ENCODE assay signal across 7 cellular contexts in genomic region chr6:159979136-159979874, GRCh38. TPM values are rescaled to one million over a fixed set of nuclear protein-coding genes. Genes with fewer than 3 reads are reported as not detected.
DNase-seq lines count a peak whose midpoint lies in the region; ATAC-seq lines count a peak whose summit lies in the region.

No MANE protein-coding gene starts in this region.

- intact Hi-C loops in activated CD4-positive, alpha-beta memory T cell treated with anti-CD3 and anti-CD28 coated beads for 36 hours (cut with micrococcal nuclease) = loop anchor here (1.0 to 5.0 kb wide), 5 partner anchors 9 to 483 kb away; no protein-coding TSS in a partner anchor

- H3K27ac Mint-ChIP-seq in activated CD4-positive, alpha-beta memory T cell treated with anti-CD3 and anti-CD28 coated beads for 36 hours = peak overlapping the region; percentile 98

- ATAC-seq in GM18858 (IDR thresholded peaks at IDR 0.05; ENCODE audit: unreplicated experiment) = peak; percentile 57
- ATAC-seq in HG02798 (IDR thresholded peaks at IDR 0.05; ENCODE audit: poor library complexity, unreplicated experiment) = peak; percentile 69

- H3K4me1 Mint-ChIP-seq in activated CD4-positive, alpha-beta memory T cell treated with anti-CD3 and anti-CD28 coated beads for 36 hours (ENCODE audit: low read depth) = peaks cover 95% of the 10 kb centered on the region

- no peak overlapping the region for H3K4me3 ChIP-seq in skeletal muscle cell (ENCODE audit: low read depth, low read length)

- peak; percentile 56 for DNase-seq in NCI-H1417 treated with DMSO at 0.1 percent for 48 hours (lab: John Stamatoyannopoulos, UW)
- DNase-seq in activated CD4-positive, alpha-beta memory T cell treated with anti-CD3 and anti-CD28 coated beads for 36 hours = peak; percentile 82
- DNase-seq in epithelial cell of prostate (ENCODE audit: low read depth, low spot score) = no peak
- peak; percentile 48 for DNase-seq in skeletal muscle cell (ENCODE audit: low read depth)
- no peak for DNase-seq in NCI-H524 (lab: John Stamatoyannopoulos, UW)

- H3K27me3 Mint-ChIP-seq in activated CD4-positive, alpha-beta memory T cell treated with anti-CD3 and anti-CD28 coated beads for 36 hours = no peaks in the 10 kb centered on the region

- H3K36me3 Mint-ChIP-seq in activated CD4-positive, alpha-beta memory T cell treated with anti-CD3 and anti-CD28 coated beads for 36 hours = peaks cover 3% of the 10 kb centered on the region

- H3K9me3 Mint-ChIP-seq in activated CD4-positive, alpha-beta memory T cell treated with anti-CD3 and anti-CD28 coated beads for 36 hours = no peaks in the 10 kb centered on the region

- peak overlapping the region; percentile 52 for H3K27ac ChIP-seq in epithelial cell of prostate

- H3K4me3 Mint-ChIP-seq in activated CD4-positive, alpha-beta memory T cell treated with anti-CD3 and anti-CD28 coated beads for 36 hours = peak overlapping the region; percentile 73

- POLR2A ChIA-PET in activated CD4-positive, alpha-beta memory T cell treated with anti-CD3 and anti-CD28 coated beads for 36 hours (lab: Charles Lee) = interaction anchor here (0.9 to 2.2 kb wide), 6 partner anchors 10 to 50 kb away, joined by 3 to 9 read pairs (median 6); partner anchors contain the start of gene IGF2R

- CTCF ChIA-PET in activated CD4-positive, alpha-beta memory T cell treated with anti-CD3 and anti-CD28 coated beads for 36 hours (lab: Charles Lee) = interaction anchor here (1.5 kb wide), 1 partner anchor 109 kb away, joined by 4 read pairs; no protein-coding TSS in a partner anchor

RNA-seq across cellular contexts. Expression of gene IGF2R, which starts 10.4 kb away (rescaled TPM):
- 10 to 100 TPM; 73.5 to 75.5 TPM for total RNA-seq in activated CD4-positive, alpha-beta memory T cell treated with anti-CD3 and anti-CD28 coated beads for 36 hours

Comparison
In these comparisons a context has a peak if more than half of its experiments do, and no peak if none do; other contexts are left out.
1. DNase-seq: peak in NCI-H1417 treated with DMSO at 0.1 percent for 48 hours (single experiment), activated CD4-positive, alpha-beta memory T cell treated with anti-CD3 and anti-CD28 coated beads for 36 hours (single experiment) and skeletal muscle cell (single experiment); none in epithelial cell of prostate (single experiment) and NCI-H524 (0 of 2).